8 cellular contexts compared by ENCODE assay signal in the genomic region with DNA sequence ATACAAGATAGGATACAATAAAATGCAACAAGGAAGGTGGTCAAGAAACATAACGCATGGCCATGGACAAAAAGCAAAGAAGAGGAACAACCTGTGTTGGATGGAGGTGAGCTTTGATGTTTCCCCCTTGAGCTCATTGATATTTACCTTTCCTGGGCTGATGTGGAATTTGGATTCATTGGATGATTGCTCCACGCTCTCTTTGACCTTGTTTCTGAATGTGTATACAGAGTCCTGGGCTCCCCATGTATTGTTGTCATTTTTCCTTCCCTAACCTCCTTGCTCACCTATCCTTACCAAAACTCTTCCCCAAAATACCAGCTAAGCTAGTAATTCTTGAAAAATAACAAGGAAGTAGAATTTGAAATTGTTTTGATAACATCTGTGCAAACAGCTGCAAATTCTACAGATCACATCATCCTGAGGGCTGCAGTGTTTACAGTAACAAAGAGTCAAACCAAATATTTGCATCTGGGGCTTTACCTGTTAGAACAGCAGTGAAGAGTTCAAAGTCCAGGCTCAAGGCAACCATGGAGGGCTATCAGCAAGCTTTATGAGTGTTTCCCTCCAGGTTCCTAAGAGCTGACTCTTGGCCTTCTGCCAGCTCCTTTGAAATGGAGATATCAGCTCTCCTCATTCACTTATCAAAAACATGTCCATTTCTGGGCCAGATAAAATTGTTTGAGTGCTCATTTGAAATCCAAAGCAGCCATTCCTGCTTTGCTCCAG.
DNase-seq lines count a peak whose midpoint lies in the region; ATAC-seq, FAIRE-seq and TF ChIP-seq lines count a peak whose summit lies in the region.

No MANE protein-coding gene starts in this region.

- H3K4me3 ChIP-seq in K562 (no peak overlapping the region), heart right ventricle (no peak overlapping the region)

- no peaks in the 10 kb centered on the region for H3K36me3 ChIP-seq in K562 (ENCODE audit: control insufficient read depth, insufficient read depth, low read length)
- H3K36me3 ChIP-seq in heart right ventricle, result no peaks in the 10 kb centered on the region

- H3K9ac ChIP-seq in K562 (ENCODE audit: insufficient read depth in 1 of 2, low read depth in 2 of 2, low read length in 2 of 2), result no peak overlapping the region

- peak overlapping the region; percentile 9; the same call in 1 of the 2 replicates for H3K27ac Mint-ChIP-seq in HFFc6

- no peak for TF ChIP-seq RAD21 in K562 (CRISPR knock-in tag; conservative IDR thresholded peaks at IDR 0.05 in 1 of 2, IDR thresholded peaks at IDR 0.05 in 1 of 2)

- ATAC-seq in GM18861 (IDR thresholded peaks at IDR 0.05; ENCODE audit: unreplicated experiment) (peak; percentile 98), K562 (peak; percentile 49; the same call in 2 of the 3 replicates), heart right ventricle (no peak)

- no peak overlapping the region for H3K4me3 Mint-ChIP-seq in HFFc6

- H3K27ac ChIP-seq in K562 (ENCODE audit: extremely low read depth, low read depth, low read length), result no peak overlapping the region
- H3K27ac ChIP-seq in heart right ventricle, result no peak overlapping the region

- TF ChIP-seq EP300 in K562 (IDR thresholded peaks at IDR 0.05; ENCODE audit: low read length), result no peak

- BruUV-seq in K562 (replicated peaks; lab: Mats Ljungman, UMichigan), result no TSS peak

- H3K9me3 ChIP-seq in K562 (replicated peaks; ENCODE audit: control insufficient read depth, insufficient read depth, low read depth, low read length), result no peaks in the 10 kb centered on the region
- H3K9me3 ChIP-seq in heart right ventricle, result no peaks in the 10 kb centered on the region

- H3K79me2 ChIP-seq in K562 (ENCODE audit: control insufficient read depth, insufficient read depth, low read length), result no peaks in the 10 kb centered on the region

- H3K4me1 Mint-ChIP-seq in HFFc6 (ENCODE audit: low read depth), result peaks cover 41% of the 10 kb centered on the region

- H3K27me3 ChIP-seq in K562 (ENCODE audit: control insufficient read depth in 2 of 2, insufficient read depth in 2 of 2, low read length in 2 of 2) (no peaks in the 10 kb centered on the region), heart right ventricle (no peaks in the 10 kb centered on the region)

- WGBS in K562 (ENCODE audit: insufficient coverage, low coverage, missing lambda C conversion rate), result 4% methylated on average over 2 of the region's 2 CpGs
- 69 to 97% methylated on average over 2 of the region's 2 CpGs for WGBS in heart right ventricle, 2 donors

- no peaks in the 10 kb centered on the region for H3K9me1 ChIP-seq in K562 (ENCODE audit: control insufficient read depth, insufficient read depth, low read length)

- no peak overlapping the region for H3K4me2 ChIP-seq in K562 (ENCODE audit: insufficient read depth, low read length)

- H4K20me1 ChIP-seq in K562 (replicated peaks; ENCODE audit: control insufficient read depth, insufficient read depth, low read length), result no peaks in the 10 kb centered on the region

- POLR2A ChIA-PET in K562 (lab: Yijun Ruan, JAX), result no interaction called here

- no peaks in the 10 kb centered on the region for H3K36me3 Mint-ChIP-seq in HFFc6 (ENCODE audit: low read depth)

- TF ChIP-seq CTCF in HFFc6 (IDR thresholded peaks at IDR 0.05) (no peak), K562 (IDR thresholded peaks at IDR 0.05 in 2 of 3, conservative IDR thresholded peaks at IDR 0.05 in 1 of 3; ENCODE audit: insufficient read depth in 2 of 3, low read depth in 1 of 3, low read length in 3 of 3) (no peak), heart right ventricle (IDR thresholded peaks at IDR 0.05) (no peak)

- H3K9me3 Mint-ChIP-seq in HFFc6, result no peaks in the 10 kb centered on the region

- no peak for TF ChIP-seq POLR2A in K562 (conservative IDR thresholded peaks at IDR 0.05)

- in situ Hi-C loops in K562 (cut with MboI), result no loop called here

- DNase-seq in HFFc6 (no peak), NCI-H1048 (lab: John Stamatoyannopoulos, UW) (peak; percentile 57), K562 (ENCODE audit: extremely low read depth in 1 of 4, low spot score in 3 of 4) (peak; percentile 9 to 72 (median 16)), ureter (ENCODE audit: low spot score) (peak; percentile 64), AG08395 (ENCODE audit: low spot score) (no peak), HK-2 (ENCODE audit: unreplicated experiment) (no peak), heart right ventricle (no peak)

- peaks cover 5% of the 10 kb centered on the region for H3K27me3 Mint-ChIP-seq in HFFc6 (ENCODE audit: insufficient read depth)

- intact Hi-C loops in K562 (cut with micrococcal nuclease), result no loop called here
- intact Hi-C loops in heart right ventricle (cut with DNase I), result no loop called here

- CTCF ChIA-PET in K562 (lab: Yijun Ruan, JAX; ENCODE audit: low intra/inter-chr PET ratio), result no interaction called here

- no peak overlapping the region for H2AFZ ChIP-seq in K562 (ENCODE audit: low read depth, low read length)

- no peak for FAIRE-seq in K562 (lab: Jason Lieb, UNC)

- peaks cover 0 to 8% of the 10 kb centered on the region in 2 experiments; a peak in 2 of 5 replicates for H3K4me1 ChIP-seq in K562 (replicated peaks in 1 of 2; ENCODE audit: control insufficient read depth in 2 of 2, insufficient read depth in 2 of 2, low read length in 2 of 2)
- peaks cover 0 to 12% (median 4%) of the 10 kb centered on the region in 9 donors for H3K4me1 ChIP-seq in heart right ventricle

TF ChIP-seq in K562, 482 proteins besides CTCF, POLR2A, EP300 and RAD21:
- peak; percentile 63 for TF ChIP-seq NFIX (CRISPR knock-in tag; IDR thresholded peaks at IDR 0.05; ENCODE audit: low read depth)
- no peak for TF ChIP-seq ZNF239 (CRISPR knock-in tag; IDR thresholded peaks at IDR 0.05)
- 0 out of 2 replicates have a peak, but pooled peaks have one; percentile 14 for TF ChIP-seq CBFA2T3 (IDR thresholded peaks at IDR 0.05)
- TF ChIP-seq ZNF699 (CRISPR knock-in tag; IDR thresholded peaks at IDR 0.05; ENCODE audit: insufficient replicate concordance), result no peak
- no peak for TF ChIP-seq EHMT2 (IDR thresholded peaks at IDR 0.05)
- TF ChIP-seq, protein P1, sequence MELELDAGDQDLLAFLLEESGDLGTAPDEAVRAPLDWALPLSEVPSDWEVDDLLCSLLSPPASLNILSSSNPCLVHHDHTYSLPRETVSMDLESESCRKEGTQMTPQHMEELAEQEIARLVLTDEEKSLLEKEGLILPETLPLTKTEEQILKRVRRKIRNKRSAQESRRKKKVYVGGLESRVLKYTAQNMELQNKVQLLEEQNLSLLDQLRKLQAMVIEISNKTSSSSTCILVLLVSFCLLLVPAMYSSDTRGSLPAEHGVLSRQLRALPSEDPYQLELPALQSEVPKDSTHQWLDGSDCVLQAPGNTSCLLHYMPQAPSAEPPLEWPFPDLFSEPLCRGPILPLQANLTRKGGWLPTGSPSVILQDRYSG (tag; conservative IDR thresholded peaks at IDR 0.05; ENCODE audit: low read depth), result no peak
- TF ChIP-seq NFIC (IDR thresholded peaks at IDR 0.05), result peak; percentile 91
TF ChIP-seq in K562: peak in this region for 3.

Comparison
In these comparisons a context has a peak if more than half of its experiments do, and no peak if none do; other contexts are left out.
1. ATAC-seq: peak in GM18861 (single experiment) and K562 (single experiment); none in heart right ventricle (0 of 8).
2. DNase-seq: peak in NCI-H1048 (single experiment), K562 (4 of 4) and ureter (single experiment); none in HFFc6 (single experiment), AG08395 (single experiment), HK-2 (single experiment) and heart right ventricle (0 of 2).